ENCODE assay signal across 1 cellular context in the genomic region with DNA sequence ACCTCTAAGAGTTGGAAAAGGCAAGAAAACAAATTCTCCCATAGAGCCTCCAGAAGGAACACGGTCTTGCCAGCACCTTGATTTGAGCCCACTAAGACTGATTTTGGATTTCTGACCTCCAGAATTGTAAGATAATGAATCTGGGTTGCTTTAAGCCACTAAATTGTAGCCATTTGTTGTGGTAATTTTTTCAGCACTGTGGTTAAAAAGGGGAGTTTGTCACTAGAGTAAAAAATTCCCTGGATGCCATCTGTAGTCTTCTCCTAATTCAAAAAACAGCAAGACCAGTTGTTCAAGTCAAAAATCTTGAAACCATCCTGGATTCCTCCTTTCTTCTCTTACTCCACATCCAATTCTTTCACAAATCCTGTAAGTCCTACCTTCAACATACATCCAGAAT.
TF ChIP-seq lines count a peak whose summit lies in the region.

No MANE protein-coding gene starts in this region.

TF ChIP-seq in GM12878, 131 proteins besides CTCF, POLR2A, EP300 and RAD21:
- TF ChIP-seq NFIC (IDR thresholded peaks at IDR 0.05; ENCODE audit: low read depth, low read length) (peak; percentile 55; the same call in 1 of the 2 replicates), JUND (IDR thresholded peaks at IDR 0.05; ENCODE audit: low read depth, low read length) (no peak), CBX3 (IDR thresholded peaks at IDR 0.05; ENCODE audit: borderline replicate concordance, low read depth) (no peak), RUNX3 (IDR thresholded peaks at IDR 0.05; ENCODE audit: low read length) (peak; percentile 92), CBFB (IDR thresholded peaks at IDR 0.05; ENCODE audit: low read depth) (peak; percentile 60; the same call in 1 of the 2 replicates), MTA2 (IDR thresholded peaks at IDR 0.05; ENCODE audit: low read depth) (peak; percentile 56; the same call in 1 of the 2 replicates), JUNB (IDR thresholded peaks at IDR 0.05) (no peak), IKZF1 (conservative IDR thresholded peaks at IDR 0.05) (peak; percentile 42), IKZF2 (IDR thresholded peaks at IDR 0.05) (peak; percentile 36 to 52; a peak in 3 of 4 replicates), TCF7 (IDR thresholded peaks at IDR 0.05; ENCODE audit: borderline replicate concordance) (peak; percentile 57; the same call in 1 of the 2 replicates)
- TF ChIP-seq, protein P1, sequence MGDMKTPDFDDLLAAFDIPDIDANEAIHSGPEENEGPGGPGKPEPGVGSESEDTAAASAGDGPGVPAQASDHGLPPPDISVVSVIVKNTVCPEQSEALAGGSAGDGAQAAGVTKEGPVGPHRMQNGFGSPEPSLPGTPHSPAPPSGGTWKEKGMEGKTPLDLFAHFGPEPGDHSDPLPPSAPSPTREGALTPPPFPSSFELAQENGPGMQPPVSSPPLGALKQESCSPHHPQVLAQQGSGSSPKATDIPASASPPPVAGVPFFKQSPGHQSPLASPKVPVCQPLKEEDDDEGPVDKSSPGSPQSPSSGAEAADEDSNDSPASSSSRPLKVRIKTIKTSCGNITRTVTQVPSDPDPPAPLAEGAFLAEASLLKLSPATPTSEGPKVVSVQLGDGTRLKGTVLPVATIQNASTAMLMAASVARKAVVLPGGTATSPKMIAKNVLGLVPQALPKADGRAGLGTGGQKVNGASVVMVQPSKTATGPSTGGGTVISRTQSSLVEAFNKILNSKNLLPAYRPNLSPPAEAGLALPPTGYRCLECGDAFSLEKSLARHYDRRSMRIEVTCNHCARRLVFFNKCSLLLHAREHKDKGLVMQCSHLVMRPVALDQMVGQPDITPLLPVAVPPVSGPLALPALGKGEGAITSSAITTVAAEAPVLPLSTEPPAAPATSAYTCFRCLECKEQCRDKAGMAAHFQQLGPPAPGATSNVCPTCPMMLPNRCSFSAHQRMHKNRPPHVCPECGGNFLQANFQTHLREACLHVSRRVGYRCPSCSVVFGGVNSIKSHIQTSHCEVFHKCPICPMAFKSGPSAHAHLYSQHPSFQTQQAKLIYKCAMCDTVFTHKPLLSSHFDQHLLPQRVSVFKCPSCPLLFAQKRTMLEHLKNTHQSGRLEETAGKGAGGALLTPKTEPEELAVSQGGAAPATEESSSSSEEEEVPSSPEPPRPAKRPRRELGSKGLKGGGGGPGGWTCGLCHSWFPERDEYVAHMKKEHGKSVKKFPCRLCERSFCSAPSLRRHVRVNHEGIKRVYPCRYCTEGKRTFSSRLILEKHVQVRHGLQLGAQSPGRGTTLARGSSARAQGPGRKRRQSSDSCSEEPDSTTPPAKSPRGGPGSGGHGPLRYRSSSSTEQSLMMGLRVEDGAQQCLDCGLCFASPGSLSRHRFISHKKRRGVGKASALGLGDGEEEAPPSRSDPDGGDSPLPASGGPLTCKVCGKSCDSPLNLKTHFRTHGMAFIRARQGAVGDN (IDR thresholded peaks at IDR 0.05), result no peak
- TF ChIP-seq, protein P2, sequence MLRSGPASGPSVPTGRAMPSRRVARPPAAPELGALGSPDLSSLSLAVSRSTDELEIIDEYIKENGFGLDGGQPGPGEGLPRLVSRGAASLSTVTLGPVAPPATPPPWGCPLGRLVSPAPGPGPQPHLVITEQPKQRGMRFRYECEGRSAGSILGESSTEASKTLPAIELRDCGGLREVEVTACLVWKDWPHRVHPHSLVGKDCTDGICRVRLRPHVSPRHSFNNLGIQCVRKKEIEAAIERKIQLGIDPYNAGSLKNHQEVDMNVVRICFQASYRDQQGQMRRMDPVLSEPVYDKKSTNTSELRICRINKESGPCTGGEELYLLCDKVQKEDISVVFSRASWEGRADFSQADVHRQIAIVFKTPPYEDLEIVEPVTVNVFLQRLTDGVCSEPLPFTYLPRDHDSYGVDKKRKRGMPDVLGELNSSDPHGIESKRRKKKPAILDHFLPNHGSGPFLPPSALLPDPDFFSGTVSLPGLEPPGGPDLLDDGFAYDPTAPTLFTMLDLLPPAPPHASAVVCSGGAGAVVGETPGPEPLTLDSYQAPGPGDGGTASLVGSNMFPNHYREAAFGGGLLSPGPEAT (IDR thresholded peaks at IDR 0.05; ENCODE audit: low read depth), result 0 out of 2 replicates have a peak, but pooled peaks have one; percentile 26
- TF ChIP-seq, protein P3, sequence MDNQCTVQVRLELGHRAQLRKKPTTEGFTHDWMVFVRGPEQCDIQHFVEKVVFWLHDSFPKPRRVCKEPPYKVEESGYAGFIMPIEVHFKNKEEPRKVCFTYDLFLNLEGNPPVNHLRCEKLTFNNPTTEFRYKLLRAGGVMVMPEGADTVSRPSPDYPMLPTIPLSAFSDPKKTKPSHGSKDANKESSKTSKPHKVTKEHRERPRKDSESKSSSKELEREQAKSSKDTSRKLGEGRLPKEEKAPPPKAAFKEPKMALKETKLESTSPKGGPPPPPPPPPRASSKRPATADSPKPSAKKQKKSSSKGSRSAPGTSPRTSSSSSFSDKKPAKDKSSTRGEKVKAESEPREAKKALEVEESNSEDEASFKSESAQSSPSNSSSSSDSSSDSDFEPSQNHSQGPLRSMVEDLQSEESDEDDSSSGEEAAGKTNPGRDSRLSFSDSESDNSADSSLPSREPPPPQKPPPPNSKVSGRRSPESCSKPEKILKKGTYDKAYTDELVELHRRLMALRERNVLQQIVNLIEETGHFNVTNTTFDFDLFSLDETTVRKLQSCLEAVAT (IDR thresholded peaks at IDR 0.05), result 0 out of 2 replicates have a peak, but pooled peaks have one; percentile 31
- TF ChIP-seq, protein P4, sequence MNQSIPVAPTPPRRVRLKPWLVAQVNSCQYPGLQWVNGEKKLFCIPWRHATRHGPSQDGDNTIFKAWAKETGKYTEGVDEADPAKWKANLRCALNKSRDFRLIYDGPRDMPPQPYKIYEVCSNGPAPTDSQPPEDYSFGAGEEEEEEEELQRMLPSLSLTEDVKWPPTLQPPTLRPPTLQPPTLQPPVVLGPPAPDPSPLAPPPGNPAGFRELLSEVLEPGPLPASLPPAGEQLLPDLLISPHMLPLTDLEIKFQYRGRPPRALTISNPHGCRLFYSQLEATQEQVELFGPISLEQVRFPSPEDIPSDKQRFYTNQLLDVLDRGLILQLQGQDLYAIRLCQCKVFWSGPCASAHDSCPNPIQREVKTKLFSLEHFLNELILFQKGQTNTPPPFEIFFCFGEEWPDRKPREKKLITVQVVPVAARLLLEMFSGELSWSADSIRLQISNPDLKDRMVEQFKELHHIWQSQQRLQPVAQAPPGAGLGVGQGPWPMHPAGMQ (IDR thresholded peaks at IDR 0.05; ENCODE audit: borderline replicate concordance), result no peak
- TF ChIP-seq, protein P5, sequence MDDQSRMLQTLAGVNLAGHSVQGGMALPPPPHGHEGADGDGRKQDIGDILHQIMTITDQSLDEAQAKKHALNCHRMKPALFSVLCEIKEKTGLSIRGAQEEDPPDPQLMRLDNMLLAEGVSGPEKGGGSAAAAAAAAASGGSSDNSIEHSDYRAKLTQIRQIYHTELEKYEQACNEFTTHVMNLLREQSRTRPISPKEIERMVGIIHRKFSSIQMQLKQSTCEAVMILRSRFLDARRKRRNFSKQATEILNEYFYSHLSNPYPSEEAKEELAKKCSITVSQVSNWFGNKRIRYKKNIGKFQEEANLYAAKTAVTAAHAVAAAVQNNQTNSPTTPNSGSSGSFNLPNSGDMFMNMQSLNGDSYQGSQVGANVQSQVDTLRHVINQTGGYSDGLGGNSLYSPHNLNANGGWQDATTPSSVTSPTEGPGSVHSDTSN (IDR thresholded peaks at IDR 0.05; ENCODE audit: insufficient replicate concordance, low read depth, low read length), result no peak
- TF ChIP-seq, protein P6, sequence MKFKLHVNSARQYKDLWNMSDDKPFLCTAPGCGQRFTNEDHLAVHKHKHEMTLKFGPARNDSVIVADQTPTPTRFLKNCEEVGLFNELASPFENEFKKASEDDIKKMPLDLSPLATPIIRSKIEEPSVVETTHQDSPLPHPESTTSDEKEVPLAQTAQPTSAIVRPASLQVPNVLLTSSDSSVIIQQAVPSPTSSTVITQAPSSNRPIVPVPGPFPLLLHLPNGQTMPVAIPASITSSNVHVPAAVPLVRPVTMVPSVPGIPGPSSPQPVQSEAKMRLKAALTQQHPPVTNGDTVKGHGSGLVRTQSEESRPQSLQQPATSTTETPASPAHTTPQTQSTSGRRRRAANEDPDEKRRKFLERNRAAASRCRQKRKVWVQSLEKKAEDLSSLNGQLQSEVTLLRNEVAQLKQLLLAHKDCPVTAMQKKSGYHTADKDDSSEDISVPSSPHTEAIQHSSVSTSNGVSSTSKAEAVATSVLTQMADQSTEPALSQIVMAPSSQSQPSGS (IDR thresholded peaks at IDR 0.05; ENCODE audit: low read length), result no peak
